Comparison of ENCODE assay signal across 8 cellular contexts in genomic region chr11:19711911-19712280, GRCh38. TPM values are rescaled to one million over a fixed set of nuclear protein-coding genes. Genes with fewer than 3 reads are reported as not detected.
DNase-seq lines count a peak whose midpoint lies in the region; ATAC-seq lines count a peak whose summit lies in the region.

No MANE protein-coding gene starts in this region.

- H3K27ac ChIP-seq in skeletal muscle tissue (ENCODE audit: low read depth, low read length) = peak overlapping the region; percentile 93

- H3K4me3 ChIP-seq in iPS-11a (ENCODE audit: low read depth, low read length) = peak overlapping the region; percentile 44
- peak overlapping the region; percentile 75 to 85 (median 76) for H3K4me3 ChIP-seq in skeletal muscle tissue (ENCODE audit: low read length in 3 of 3)

- H3K9me3 ChIP-seq in skeletal muscle tissue (ENCODE audit: control insufficient read depth in 3 of 3, low read length in 3 of 3) = no peaks in the 10 kb centered on the region

- no peaks in the 10 kb centered on the region for H3K9me3 Mint-ChIP-seq in activated naive CD4-positive, alpha-beta T cell treated with anti-CD3 and anti-CD28 coated beads, Interleukin-2, amount 50 U/mL, for 72 hours

- peak overlapping the region; percentile 86 for H3K27ac Mint-ChIP-seq in activated naive CD4-positive, alpha-beta T cell treated with anti-CD3 and anti-CD28 coated beads, Interleukin-2, amount 50 U/mL, for 72 hours

- ATAC-seq in GM18502 (IDR thresholded peaks at IDR 0.05; ENCODE audit: poor library complexity, unreplicated experiment) (peak; percentile 26), HG03354 (IDR thresholded peaks at IDR 0.05; ENCODE audit: poor library complexity, severe bottlenecking, unreplicated experiment) (peak; percentile 7)
- ATAC-seq in activated naive CD4-positive, alpha-beta T cell treated with anti-CD3 and anti-CD28 coated beads, Interleukin-2, amount 50 U/mL, for 72 hours = peak; percentile 37 to 53

- peaks cover 22 to 27% (median 24%) of the 10 kb centered on the region in 3 donors for H3K27me3 ChIP-seq in skeletal muscle tissue (ENCODE audit: control insufficient read depth in 3 of 3, insufficient read depth in 3 of 3, low read length in 3 of 3)

- H3K36me3 Mint-ChIP-seq in activated naive CD4-positive, alpha-beta T cell treated with anti-CD3 and anti-CD28 coated beads, Interleukin-2, amount 50 U/mL, for 72 hours = no peaks in the 10 kb centered on the region

- H3K9ac ChIP-seq in skeletal muscle tissue (ENCODE audit: low read depth in 1 of 3, low read length in 3 of 3) = peak overlapping the region; percentile 88 to 91 (median 88)

- H3K36me3 ChIP-seq in skeletal muscle tissue (ENCODE audit: control insufficient read depth in 3 of 3, insufficient read depth in 3 of 3, low read length in 3 of 3) = no peaks in the 10 kb centered on the region

- peak; percentile 27 to 58 for DNase-seq in activated naive CD4-positive, alpha-beta T cell treated with anti-CD3 and anti-CD28 coated beads, Interleukin-2, amount 50 U/mL, for 72 hours (ENCODE audit: low spot score in 2 of 2)
- DNase-seq in SKM-1 treated with dmso at 0.1 percent for 144 hours (lab: John Stamatoyannopoulos, UW; ENCODE audit: unreplicated experiment) = no peak
- no peak for DNase-seq in activated gamma-delta T cell treated with Interleukin-2 at 50 U/mL for 16 hours
- no peak for DNase-seq in DMS114 treated with DMSO at 0.1 percent for 48 hours (lab: John Stamatoyannopoulos, UW; ENCODE audit: unreplicated experiment)

- peaks cover 30 to 41% (median 36%) of the 10 kb centered on the region in 3 donors for H3K4me1 ChIP-seq in skeletal muscle tissue (ENCODE audit: control insufficient read depth in 3 of 3, insufficient read depth in 3 of 3, low read length in 3 of 3)

RNA-seq across cellular contexts. Expression of gene NAV2, which starts 0.7 kb away (rescaled TPM):
- total RNA-seq in activated naive CD4-positive, alpha-beta T cell treated with anti-CD3 and anti-CD28 coated beads, Interleukin-2, amount 50 U/mL, for 72 hours = under 1 TPM; 0.27 to 0.88 TPM
- 43.3 TPM for total RNA-seq in skeletal muscle tissue

Comparison
In these comparisons a context has a peak if more than half of its experiments do, and no peak if none do; other contexts are left out.
1. DNase-seq: peak in activated naive CD4-positive, alpha-beta T cell treated with anti-CD3 and anti-CD28 coated beads, Interleukin-2, amount 50 U/mL, for 72 hours (2 of 2); none in SKM-1 treated with dmso at 0.1 percent for 144 hours (single experiment), activated gamma-delta T cell treated with Interleukin-2 at 50 U/mL for 16 hours (single experiment) and DMS114 treated with DMSO at 0.1 percent for 48 hours (single experiment).
2. RNA of gene NAV2, which starts 0.7 kb away (total RNA-seq): 43.3 TPM in skeletal muscle tissue (single experiment); 0.27 to 0.88 TPM in activated naive CD4-positive, alpha-beta T cell treated with anti-CD3 and anti-CD28 coated beads, Interleukin-2, amount 50 U/mL, for 72 hours; every median in the first group is over 10 times any median in the second.
3. Peak in every context shown above with its lines, with median percentiles within 50 percentile points of each other: ATAC-seq.